ENCODE assay signal across 23 cellular contexts in genomic region chr11:71383461-71383860, GRCh38.
DNase-seq lines count a peak whose midpoint lies in the region; ATAC-seq lines count a peak whose summit lies in the region.
"Had no signal": no experiment of that assay in that cellular context is flagged by ENCODE, and none has a peak within 500 bp of the region (broad histone marks: within the 10 kb centered on the region; RNA-seq: fewer than 3 reads in every experiment).

No MANE protein-coding gene starts in this region.

- H3K36me3 Mint-ChIP-seq in memory B cell = peaks cover 7% of the 10 kb centered on the region
- H3K36me3 Mint-ChIP-seq: brain, natural killer cell had no signal

- peaks cover 51% of the 10 kb centered on the region for H3K4me1 Mint-ChIP-seq in memory B cell
- H3K4me1 Mint-ChIP-seq: activated CD4-positive, alpha-beta memory T cell treated with anti-CD3 and anti-CD28 coated beads, Interleukin-2, amount 10 ng/mL, durations not matched to agents 7 days and 5 days; brain had no signal

- ATAC-seq in GM18867 (IDR thresholded peaks at IDR 0.05; ENCODE audit: unreplicated experiment) = peak; percentile 79
- peak; percentile 77 for ATAC-seq in GM21447 (IDR thresholded peaks at IDR 0.05; ENCODE audit: unreplicated experiment)
- peak; percentile 74 for ATAC-seq in HG03175 (IDR thresholded peaks at IDR 0.05; ENCODE audit: unreplicated experiment)
- peak; percentile 92 for ATAC-seq in memory B cell (ENCODE audit: low read depth)
- ATAC-seq: activated naive CD4-positive, alpha-beta T cell treated with anti-CD3 and anti-CD28 coated beads, Interleukin-2, amount 50 U/mL, for 72 hours; natural killer cell; SK-N-SH treated with all-trans-retinoic acid at 6 μM for 48 hours had no signal

- H3K27ac Mint-ChIP-seq in memory B cell = no peak overlapping the region
- H3K27ac Mint-ChIP-seq: activated CD4-positive, alpha-beta memory T cell treated with anti-CD3 and anti-CD28 coated beads, Interleukin-2, amount 10 ng/mL, durations not matched to agents 7 days and 5 days; activated naive CD4-positive, alpha-beta T cell treated with anti-CD3 and anti-CD28 coated beads, Interleukin-2, amount 50 U/mL, for 72 hours; brain; dendritic cell treated with granulocyte-macrophage colony-stimulating factor and Interleukin-4, amounts not matched to agents 40 ng/mL and 50 ng/mL, for 4 days; natural killer cell had no signal

- H3K27me3 Mint-ChIP-seq in memory B cell = peaks cover 14% of the 10 kb centered on the region

- DNase-seq in memory B cell (ENCODE audit: low spot score in 2 of 2) (peak in 1 of 2 donors; percentile 37), LoVo (ENCODE audit: low spot score) (no peak), SHP77 (lab: John Stamatoyannopoulos, UW) (no peak), SIG-M5 treated with dmso at 0.1 percent for 504 hours (lab: John Stamatoyannopoulos, UW; ENCODE audit: unreplicated experiment) (no peak), NCI-H526 treated with DMSO at 0.1 percent for 48 hours (lab: John Stamatoyannopoulos, UW) (no peak)
- DNase-seq: activated CD4-positive, alpha-beta memory T cell treated with anti-CD3 and anti-CD28 coated beads, Interleukin-2, amount 10 ng/mL, durations not matched to agents 7 days and 5 days; activated T-cell treated with anti-CD3 and anti-CD28 coated beads, Interleukin-2, amount 50 U/mL, for 48 hours; Caco-2; erythroblast; glutamatergic neuron; natural killer cell; NCI-H2081 treated with DMSO at 0.1 percent for 48 hours; NCI-H524 treated with DMSO at 0.1 percent for 48 hours; PC-9; small intestine; stimulated activated CD4-positive, alpha-beta T cell treated with anti-CD3 and anti-CD28 coated beads, Interleukin-4, amount 100 ng/mL, for 4 hours had no signal

- H3K4me3 Mint-ChIP-seq in memory B cell = peak overlapping the region; percentile 48
- H3K4me3 Mint-ChIP-seq: activated CD4-positive, alpha-beta memory T cell treated with anti-CD3 and anti-CD28 coated beads, Interleukin-2, amount 10 ng/mL, durations not matched to agents 7 days and 5 days; brain; dendritic cell treated with granulocyte-macrophage colony-stimulating factor and Interleukin-4, amounts not matched to agents 40 ng/mL and 50 ng/mL, for 4 days; natural killer cell had no signal

- H3K9me3 Mint-ChIP-seq in memory B cell = peaks cover 7% of the 10 kb centered on the region
- H3K9me3 Mint-ChIP-seq: dendritic cell treated with granulocyte-macrophage colony-stimulating factor and Interleukin-4, amounts not matched to agents 40 ng/mL and 50 ng/mL, for 4 days had no signal
